In the genomic region with DNA sequence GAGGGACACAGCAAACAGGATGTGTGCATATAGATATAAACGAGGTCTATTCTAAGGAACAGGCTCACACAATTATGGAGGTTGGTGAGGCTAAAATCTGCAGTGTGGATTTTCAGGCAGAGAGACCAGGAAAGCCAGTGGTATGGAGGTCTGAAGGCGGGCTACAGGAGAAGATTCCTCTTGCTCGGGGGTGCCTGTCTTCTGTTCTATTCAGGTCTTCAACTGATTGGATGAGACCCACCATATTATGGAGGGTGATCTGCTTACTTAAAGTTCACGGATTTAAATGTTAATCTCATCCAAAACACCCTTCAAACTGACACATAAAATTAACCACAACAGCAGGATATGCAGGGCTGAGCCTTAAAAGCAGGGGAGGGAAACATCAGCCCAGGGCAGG, we compare ENCODE assay signal across 1 cellular context.
TF ChIP-seq lines count a peak whose summit lies in the region.

No MANE protein-coding gene starts in this region.

TF ChIP-seq in HepG2, 621 proteins besides CTCF, POLR2A, EP300 and RAD21 (continued from another document):
- no peak for TF ChIP-seq CCDC6 (CRISPR knock-in tag; IDR thresholded peaks at IDR 0.05)
